In the genomic region with DNA sequence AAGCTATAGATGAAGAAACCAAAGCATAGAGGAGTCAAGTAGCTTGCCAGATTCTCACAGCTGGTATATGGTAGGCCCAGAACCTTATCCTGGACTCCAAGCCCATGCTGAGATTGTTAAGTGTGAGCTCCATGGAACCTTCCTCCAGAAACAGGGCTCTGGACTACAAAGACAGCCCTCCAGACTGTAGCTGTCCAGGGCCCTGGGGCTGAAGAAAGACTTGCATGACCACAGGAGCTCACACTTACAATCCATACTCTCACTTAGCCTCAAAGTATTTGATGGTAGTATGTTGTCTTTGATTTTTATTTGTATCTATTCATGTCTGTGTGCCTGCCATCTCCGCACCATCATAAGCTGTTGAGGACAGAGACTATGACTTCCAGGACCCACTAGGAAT, we compare ENCODE assay signal across 23 cellular contexts.
"Had no signal": no experiment of that assay in that cellular context is flagged by ENCODE, and none has a peak within 500 bp of the region (broad histone marks: within the 10 kb centered on the region; RNA-seq: fewer than 3 reads in every experiment).

No MANE protein-coding gene starts in this region.

- H3K4me3 Mint-ChIP-seq: activated T-cell treated with anti-CD3 and anti-CD28 coated beads, Interleukin-2, amount 50 U/mL, for 24 hours; activated T-helper 17 cell treated with anti-CD3 and anti-CD28 coated beads, Interleukin-2, amount 50 U/mL, for 72 hours; nephron progenitor cell; stimulated activated effector memory CD8-positive, alpha-beta T cell treated with anti-CD3 and anti-CD28 coated beads, Interleukin-12 subunit alpha, Interleukin-12 subunit beta, amount 100 ng/mL, for 72 hours; stimulated activated naive CD8-positive, alpha-beta T cell treated with anti-CD3 and anti-CD28 coated beads, Interleukin-15, amount 100 ng/mL, for 72 hours; T-cell; T-helper 2 cell treated with Interferon-gamma antibody and Interleukin-4, amounts not matched to agents 5 μg/mL and 100 μg/mL, for 36 hours had no signal

- H3K4me3 ChIP-seq: adrenal gland, breast epithelium, coronary artery, heart right ventricle, pancreas, psoas muscle, transverse colon, uterus had no signal

- DNase-seq: activated CD4-positive, alpha-beta T cell treated with anti-CD3 and anti-CD28 coated beads for 1 hour; activated CD8-positive, alpha-beta memory T cell treated with anti-CD3 and anti-CD28 coated beads for 24 hours; activated CD8-positive, alpha-beta memory T cell treated with anti-CD3 and anti-CD28 coated beads, Interleukin-2, amount 50 U/mL, for 4 hours; activated T-cell treated with anti-CD3 and anti-CD28 coated beads, Interleukin-2, amount 50 U/mL, for 24 hours; heart right ventricle; midbrain; nephron progenitor cell; pancreas; psoas muscle; right cardiac atrium; stimulated activated CD4-positive, alpha-beta T cell treated with anti-CD3 and anti-CD28 coated beads, Interleukin-12 subunit alpha, Interleukin-12 subunit beta, amount 100 ng/mL, for 4 hours; stimulated activated naive CD8-positive, alpha-beta T cell treated with anti-CD3 and anti-CD28 coated beads, Interleukin-15, amount 100 ng/mL, for 72 hours; T-cell; transverse colon; uterus had no signal

- H3K27ac Mint-ChIP-seq: activated naive CD4-positive, alpha-beta T cell treated with anti-CD3 and anti-CD28 coated beads, Interleukin-2, amount 50 U/mL, for 72 hours; activated T-cell treated with anti-CD3 and anti-CD28 coated beads, Interleukin-2, amount 50 U/mL, for 24 hours; activated T-helper 17 cell treated with anti-CD3 and anti-CD28 coated beads, Interleukin-2, amount 50 U/mL, for 72 hours; nephron progenitor cell; stimulated activated effector memory CD8-positive, alpha-beta T cell treated with anti-CD3 and anti-CD28 coated beads, Interleukin-12 subunit alpha, Interleukin-12 subunit beta, amount 100 ng/mL, for 72 hours; stimulated activated naive CD8-positive, alpha-beta T cell treated with anti-CD3 and anti-CD28 coated beads, Interleukin-15, amount 100 ng/mL, for 72 hours; T-cell; T-helper 2 cell treated with Interferon-gamma antibody and Interleukin-4, amounts not matched to agents 5 μg/mL and 100 μg/mL, for 36 hours had no signal

- H3K27ac ChIP-seq: adrenal gland, breast epithelium, coronary artery, heart right ventricle, pancreas, psoas muscle, transverse colon, uterus had no signal

- ATAC-seq: activated naive CD4-positive, alpha-beta T cell treated with anti-CD3 and anti-CD28 coated beads, Interleukin-2, amount 50 U/mL, for 72 hours; activated T-helper 17 cell treated with anti-CD3 and anti-CD28 coated beads, Interleukin-2, amount 50 U/mL, for 72 hours; heart right ventricle; left lobe of liver; psoas muscle; right cardiac atrium; stimulated activated naive CD8-positive, alpha-beta T cell treated with anti-CD3 and anti-CD28 coated beads, Interleukin-15, amount 100 ng/mL, for 72 hours; T-cell had no signal

- H3K4me1 ChIP-seq: breast epithelium, pancreas, psoas muscle, transverse colon, uterus had no signal

- H3K36me3 Mint-ChIP-seq: stimulated activated effector memory CD8-positive, alpha-beta T cell treated with anti-CD3 and anti-CD28 coated beads, Interleukin-12 subunit alpha, Interleukin-12 subunit beta, amount 100 ng/mL, for 72 hours; T-cell had no signal

- H3K9me3 Mint-ChIP-seq: activated T-helper 17 cell treated with anti-CD3 and anti-CD28 coated beads, Interleukin-2, amount 50 U/mL, for 72 hours; stimulated activated effector memory CD8-positive, alpha-beta T cell treated with anti-CD3 and anti-CD28 coated beads, Interleukin-12 subunit alpha, Interleukin-12 subunit beta, amount 100 ng/mL, for 72 hours had no signal

- H3K9me3 ChIP-seq: adrenal gland, breast epithelium, pancreas, psoas muscle, transverse colon, uterus had no signal

- H3K27me3 ChIP-seq: adrenal gland, breast epithelium, heart right ventricle, pancreas, transverse colon, uterus had no signal

- H3K36me3 ChIP-seq: adrenal gland, breast epithelium, heart right ventricle, pancreas, transverse colon, uterus had no signal

- H3K4me1 Mint-ChIP-seq: activated T-helper 17 cell treated with anti-CD3 and anti-CD28 coated beads, Interleukin-2, amount 50 U/mL, for 72 hours; stimulated activated effector memory CD8-positive, alpha-beta T cell treated with anti-CD3 and anti-CD28 coated beads, Interleukin-12 subunit alpha, Interleukin-12 subunit beta, amount 100 ng/mL, for 72 hours; stimulated activated naive CD8-positive, alpha-beta T cell treated with anti-CD3 and anti-CD28 coated beads, Interleukin-15, amount 100 ng/mL, for 72 hours had no signal

- H3K27me3 Mint-ChIP-seq: activated T-cell treated with anti-CD3 and anti-CD28 coated beads, Interleukin-2, amount 50 U/mL, for 24 hours; activated T-helper 17 cell treated with anti-CD3 and anti-CD28 coated beads, Interleukin-2, amount 50 U/mL, for 72 hours; stimulated activated naive CD8-positive, alpha-beta T cell treated with anti-CD3 and anti-CD28 coated beads, Interleukin-15, amount 100 ng/mL, for 72 hours; T-cell had no signal
